In the genomic region with DNA sequence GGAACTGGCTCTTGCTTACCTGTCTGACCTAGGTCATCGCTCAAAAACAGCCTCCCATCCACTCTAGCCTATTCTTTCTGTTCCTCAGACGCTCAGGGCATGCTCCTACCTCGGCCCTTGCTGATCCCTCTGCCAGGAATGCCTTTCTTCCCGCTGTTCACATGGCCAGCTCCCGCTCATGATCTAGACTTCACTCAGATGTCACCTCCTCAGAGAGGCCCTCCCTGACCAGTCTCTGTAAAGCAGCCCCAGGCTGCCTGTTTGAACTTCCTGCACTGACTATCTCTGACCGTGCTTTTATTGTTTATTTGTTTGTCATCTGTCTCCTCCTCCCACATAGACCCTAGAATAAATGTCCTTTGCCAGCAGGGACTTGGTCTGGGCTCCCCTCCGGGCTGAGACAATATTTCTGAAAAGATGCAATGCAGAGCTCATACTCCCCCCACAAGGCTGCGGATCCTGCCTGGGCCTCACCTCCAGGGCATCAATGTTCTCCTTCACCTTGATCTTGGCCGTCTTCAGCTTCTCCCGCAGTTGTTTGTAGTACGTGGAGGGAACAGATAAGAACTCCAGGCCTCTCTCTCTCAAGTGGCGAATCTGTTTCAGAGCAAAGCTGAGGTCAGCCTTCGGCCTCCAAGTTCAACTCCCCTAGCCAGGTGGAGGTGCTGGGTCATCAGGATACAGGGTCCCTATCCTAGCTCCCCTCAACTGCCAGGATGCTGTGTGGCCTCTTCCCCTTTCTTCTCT, we compare ENCODE assay signal across 18 cellular contexts. TPM values are rescaled to one million over a fixed set of nuclear protein-coding genes. Genes with fewer than 3 reads are reported as not detected.
A peak's percentile ranks its signal among the peaks of the same experiment; 100 is the strongest.
DNase-seq lines count a peak whose midpoint lies in the region; ATAC-seq and TF ChIP-seq lines count a peak whose summit lies in the region.
"Had no signal": no experiment of that assay in that cellular context is flagged by ENCODE, and none has a peak within 500 bp of the region (broad histone marks: within the 10 kb centered on the region; RNA-seq: fewer than 3 reads in every experiment).

No MANE protein-coding gene starts in this region.

- no peak overlapping the region for H2BK5ac ChIP-seq in neuronal stem cell (ENCODE audit: low read length)

- H3K4me2 ChIP-seq in hepatocyte (peak overlapping the region; percentile 4), neuronal stem cell (ENCODE audit: insufficient read depth, low read length, poor library complexity, severe bottlenecking) (no peak overlapping the region)

- no peaks in the 10 kb centered on the region for H3K9me3 Mint-ChIP-seq in CD4-positive, CD25-positive, alpha-beta regulatory T cell
- H3K9me3 Mint-ChIP-seq in activated CD8-positive, alpha-beta memory T cell treated with anti-CD3 and anti-CD28 coated beads, Interleukin-2, amount 10 ng/mL, durations not matched to agents 7 days and 5 days (ENCODE audit: low read depth), result no peaks in the 10 kb centered on the region
- H3K9me3 Mint-ChIP-seq: CD8-positive, alpha-beta T cell had no signal

- no peaks in the 10 kb centered on the region for H3K27me3 Mint-ChIP-seq in CD4-positive, CD25-positive, alpha-beta regulatory T cell
- H3K27me3 Mint-ChIP-seq in activated CD8-positive, alpha-beta memory T cell treated with anti-CD3 and anti-CD28 coated beads, Interleukin-2, amount 10 ng/mL, durations not matched to agents 7 days and 5 days, result no peaks in the 10 kb centered on the region

- POLR2A ChIA-PET in HEK293 (lab: Yijun Ruan, JAX), result interaction anchor here (0.6 to 1.8 kb wide), 4 partner anchors 10 to 263 kb away, joined by 3 to 7 read pairs (median 4); partner anchors contain the start of genes HPD and PSMD9

- no peaks in the 10 kb centered on the region for H3K79me2 ChIP-seq in hepatocyte

- H3K9ac ChIP-seq in neuronal stem cell (ENCODE audit: low read depth, low read length, poor library complexity) (no peak overlapping the region), colonic mucosa (ENCODE audit: low read depth in 2 of 2, low read length in 2 of 2) (no peak overlapping the region)
- H3K9ac ChIP-seq: GM23248 had no signal

- no peaks in the 10 kb centered on the region for H3K9me3 ChIP-seq in CD4-positive, CD25-positive, alpha-beta regulatory T cell (ENCODE audit: control insufficient read depth in 2 of 2, low read length in 2 of 2)
- no peaks in the 10 kb centered on the region for H3K9me3 ChIP-seq in HEK293 (ENCODE audit: control insufficient read depth, insufficient read depth, low read depth, low read length)
- no peaks in the 10 kb centered on the region for H3K9me3 ChIP-seq in hepatocyte (ENCODE audit: low read depth)
- peaks cover 0 to 1% of the 10 kb centered on the region in 2 donors for H3K9me3 ChIP-seq in neuronal stem cell (replicated peaks in 1 of 2; ENCODE audit: control insufficient read depth in 2 of 2, insufficient read depth in 1 of 2, low read depth in 1 of 2, low read length in 2 of 2)
- H3K9me3 ChIP-seq in colonic mucosa, result no peaks in the 10 kb centered on the region
- no peaks in the 10 kb centered on the region for H3K9me3 ChIP-seq in stomach
- H3K9me3 ChIP-seq: BE2C had no signal

- ATAC-seq in CD4-positive, CD25-positive, alpha-beta regulatory T cell (ENCODE audit: low read depth in 2 of 2), result no peak
- no peak for ATAC-seq in GM21825 (IDR thresholded peaks at IDR 0.05; ENCODE audit: unreplicated experiment)
- no peak for ATAC-seq in activated CD8-positive, alpha-beta memory T cell treated with anti-CD3 and anti-CD28 coated beads, Interleukin-2, amount 10 ng/mL, durations not matched to agents 7 days and 5 days
- ATAC-seq: CD8-positive, alpha-beta T cell had no signal

- intact Hi-C loops in colonic mucosa (cut with DNase I), result no loop called here
- intact Hi-C loops in stomach (cut with DNase I; ENCODE audit: low total_unique reads), result no loop called here

- peaks cover 16% of the 10 kb centered on the region for H3K4me1 ChIP-seq in CD4-positive, CD25-positive, alpha-beta regulatory T cell (ENCODE audit: control insufficient read depth, insufficient read depth, low read length, poor library complexity, severe bottlenecking)
- peaks cover 5% of the 10 kb centered on the region; the same call in 1 of the 2 replicates for H3K4me1 ChIP-seq in HEK293 (ENCODE audit: control insufficient read depth, insufficient read depth, low read length)
- H3K4me1 ChIP-seq in hepatocyte (ENCODE audit: insufficient read depth), result peaks cover 6% of the 10 kb centered on the region
- peaks cover 0 to 2% of the 10 kb centered on the region in 2 donors for H3K4me1 ChIP-seq in neuronal stem cell (ENCODE audit: control insufficient read depth in 2 of 2, insufficient read depth in 1 of 2, low read depth in 1 of 2, low read length in 2 of 2)
- no peaks in the 10 kb centered on the region for H3K4me1 ChIP-seq in colonic mucosa
- peaks cover 4 to 22% (median 15%) of the 10 kb centered on the region in 4 donors for H3K4me1 ChIP-seq in stomach
- H3K4me1 ChIP-seq: BE2C had no signal

- peaks cover 0 to 16% (median 10%) of the 10 kb centered on the region in 4 donors for H3K4me1 Mint-ChIP-seq in CD4-positive, CD25-positive, alpha-beta regulatory T cell
- peaks cover 19% of the 10 kb centered on the region for H3K4me1 Mint-ChIP-seq in activated CD8-positive, alpha-beta memory T cell treated with anti-CD3 and anti-CD28 coated beads, Interleukin-2, amount 10 ng/mL, durations not matched to agents 7 days and 5 days

- CTCF ChIA-PET in HEK293 (lab: Yijun Ruan, JAX), result interaction anchor here (0.6 to 2.3 kb wide), 5 partner anchors 31 to 292 kb away, joined by 3 to 10 read pairs (median 3); no protein-coding TSS in a partner anchor
- CTCF ChIA-PET in activated CD8-positive, alpha-beta memory T cell treated with anti-CD3 and anti-CD28 coated beads, Interleukin-2, amount 10 ng/mL, durations not matched to agents 7 days and 5 days (lab: Charles Lee), result interaction anchor here (1.3 to 4.8 kb wide), 2 partner anchors 45 to 49 kb away, joined by 4 to 16 read pairs; partner anchors contain the start of gene PSMD9

- H3K27ac Mint-ChIP-seq in CD4-positive, CD25-positive, alpha-beta regulatory T cell, result peak overlapping the region in 2 of 3 donors; percentile 20 to 55
- no peak overlapping the region for H3K27ac Mint-ChIP-seq in activated CD8-positive, alpha-beta memory T cell treated with anti-CD3 and anti-CD28 coated beads, Interleukin-2, amount 10 ng/mL, durations not matched to agents 7 days and 5 days
- H3K27ac Mint-ChIP-seq: CD8-positive, alpha-beta T cell had no signal

- H2AFZ ChIP-seq in hepatocyte, result peak overlapping the region; percentile 5
- H2AFZ ChIP-seq in neuronal stem cell (ENCODE audit: low read length), result no peak overlapping the region
- H2AFZ ChIP-seq: GM23248 had no signal

- H3K4ac ChIP-seq in neuronal stem cell (ENCODE audit: low read length), result no peak overlapping the region

- no peak for DNase-seq in CD4-positive, CD25-positive, alpha-beta regulatory T cell
- DNase-seq in hepatocyte (ENCODE audit: low spot score) (no peak), neuronal stem cell (ENCODE audit: low spot score) (no peak), colonic mucosa (no peak), stomach (no peak)
- DNase-seq in activated CD8-positive, alpha-beta memory T cell treated with anti-CD3 and anti-CD28 coated beads, Interleukin-2, amount 10 ng/mL, durations not matched to agents 7 days and 5 days, result no peak
- DNase-seq: BE2C; CD8-positive, alpha-beta T cell; DMS79; GM23248; NCI-H1417 treated with DMSO at 0.1 percent for 48 hours; NCI-H2029; NCI-H2171; NCI-H446; RPMI8226 had no signal

- no peaks in the 10 kb centered on the region for H3K79me1 ChIP-seq in neuronal stem cell (ENCODE audit: low read depth, low read length)

- H3K36me3 Mint-ChIP-seq in CD4-positive, CD25-positive, alpha-beta regulatory T cell, result no peaks in the 10 kb centered on the region
- H3K36me3 Mint-ChIP-seq in activated CD8-positive, alpha-beta memory T cell treated with anti-CD3 and anti-CD28 coated beads, Interleukin-2, amount 10 ng/mL, durations not matched to agents 7 days and 5 days, result no peaks in the 10 kb centered on the region

- no peaks in the 10 kb centered on the region for H3K36me3 ChIP-seq in CD4-positive, CD25-positive, alpha-beta regulatory T cell (ENCODE audit: control insufficient read depth, insufficient read depth, low read length)
- no peaks in the 10 kb centered on the region for H3K36me3 ChIP-seq in HEK293 (ENCODE audit: control insufficient read depth in 2 of 2, insufficient read depth in 1 of 2, low read length in 2 of 2)
- H3K36me3 ChIP-seq in hepatocyte (replicated peaks; ENCODE audit: insufficient read depth, low read depth), result no peaks in the 10 kb centered on the region
- no peaks in the 10 kb centered on the region for H3K36me3 ChIP-seq in neuronal stem cell (replicated peaks in 1 of 2; ENCODE audit: control insufficient read depth in 2 of 2, insufficient read depth in 2 of 2, low read length in 2 of 2)
- no peaks in the 10 kb centered on the region for H3K36me3 ChIP-seq in colonic mucosa
- H3K36me3 ChIP-seq in stomach, result no peaks in the 10 kb centered on the region
- H3K36me3 ChIP-seq: BE2C had no signal

- H3K27ac ChIP-seq in CD4-positive, CD25-positive, alpha-beta regulatory T cell (ENCODE audit: insufficient read depth, low read length, poor library complexity, severe bottlenecking), result no peak overlapping the region
- H3K27ac ChIP-seq in HEK293 (ENCODE audit: extremely low read depth, low read depth, low read length), result no peak overlapping the region
- H3K27ac ChIP-seq in hepatocyte, result peak overlapping the region; percentile 58
- H3K27ac ChIP-seq in neuronal stem cell (replicated peaks; ENCODE audit: low read length), result no peak overlapping the region
- H3K27ac ChIP-seq in colonic mucosa, result no peak overlapping the region
- H3K27ac ChIP-seq in stomach, result no peak overlapping the region
- H3K27ac ChIP-seq: GM23248 had no signal

- H4K91ac ChIP-seq in neuronal stem cell (ENCODE audit: low read depth, low read length, poor library complexity), result no peak overlapping the region

- WGBS in hepatocyte (ENCODE audit: low lambda C conversion rate, missing lambda C conversion rate), result 33% methylated on average over 13 of the region's 13 CpGs
- no CpG with 5 or more reads among the region's 13 CpGs for WGBS in neuronal stem cell (ENCODE audit: extremely low coverage in 2 of 2, insufficient read length in 2 of 2, insufficient replicate concordance in 1 of 2), 2 donors
- 37 to 69% (median 49%) methylated on average over 13 of the region's 13 CpGs for WGBS in stomach, 5 donors

- H3K27me3 ChIP-seq in CD4-positive, CD25-positive, alpha-beta regulatory T cell (ENCODE audit: control insufficient read depth, insufficient read depth, low read length), result no peaks in the 10 kb centered on the region
- H3K27me3 ChIP-seq in hepatocyte (no peaks in the 10 kb centered on the region), neuronal stem cell (ENCODE audit: control insufficient read depth in 3 of 3, insufficient read depth in 3 of 3, low read depth in 1 of 3, low read length in 3 of 3) (no peaks in the 10 kb centered on the region), colonic mucosa (no peaks in the 10 kb centered on the region), stomach (no peaks in the 10 kb centered on the region)
- H3K27me3 ChIP-seq: BE2C had no signal

- H3K14ac ChIP-seq in neuronal stem cell (ENCODE audit: low read length), result no peak overlapping the region

- no peak overlapping the region for H3K23ac ChIP-seq in neuronal stem cell (ENCODE audit: low read depth, low read length, poor library complexity)

- TF ChIP-seq CTCF in HEK293 (tag by site-specific recombination; IDR thresholded peaks at IDR 0.05) (no peak), hepatocyte (IDR thresholded peaks at IDR 0.05; ENCODE audit: poor library complexity) (no peak), colonic mucosa (IDR thresholded peaks at IDR 0.05) (no peak), stomach (IDR thresholded peaks at IDR 0.05) (no peak)

- H3K9me2 ChIP-seq in hepatocyte (replicated peaks; ENCODE audit: insufficient read depth), result no peaks in the 10 kb centered on the region

- TF ChIP-seq POLR2A in stomach (IDR thresholded peaks at IDR 0.05), result no peak

- H2AK5ac ChIP-seq in neuronal stem cell (ENCODE audit: low read depth, low read length), result no peak overlapping the region

- H2BK15ac ChIP-seq in neuronal stem cell (ENCODE audit: low read length), result no peak overlapping the region

- no peak overlapping the region for H4K8ac ChIP-seq in neuronal stem cell (ENCODE audit: low read depth, low read length)

- H2BK120ac ChIP-seq in neuronal stem cell (ENCODE audit: low read depth, low read length), result no peak overlapping the region

- H3K4me3 ChIP-seq in CD4-positive, CD25-positive, alpha-beta regulatory T cell (ENCODE audit: low read depth, low read length), result no peak overlapping the region
- no peak overlapping the region for H3K4me3 ChIP-seq in HEK293 (ENCODE audit: low read depth, low read length)
- no peak overlapping the region for H3K4me3 ChIP-seq in hepatocyte
- H3K4me3 ChIP-seq in neuronal stem cell (ENCODE audit: low read length in 2 of 2), result no peak overlapping the region
- no peak overlapping the region for H3K4me3 ChIP-seq in colonic mucosa
- no peak overlapping the region for H3K4me3 ChIP-seq in stomach
- H3K4me3 ChIP-seq: GM23248 had no signal

- H3K18ac ChIP-seq in neuronal stem cell (ENCODE audit: low read length), result peak overlapping the region; percentile 56

- no peak for TF ChIP-seq EP300 in stomach (IDR thresholded peaks at IDR 0.05)

- no peaks in the 10 kb centered on the region for H4K20me1 ChIP-seq in hepatocyte (ENCODE audit: insufficient read depth, poor library complexity, severe bottlenecking)

- peak overlapping the region in 2 of 4 donors; percentile 76 to 78 for H3K4me3 Mint-ChIP-seq in CD4-positive, CD25-positive, alpha-beta regulatory T cell
- no peak overlapping the region for H3K4me3 Mint-ChIP-seq in activated CD8-positive, alpha-beta memory T cell treated with anti-CD3 and anti-CD28 coated beads, Interleukin-2, amount 10 ng/mL, durations not matched to agents 7 days and 5 days
- H3K4me3 Mint-ChIP-seq: CD8-positive, alpha-beta T cell had no signal

- H2BK12ac ChIP-seq in neuronal stem cell (ENCODE audit: low read length), result no peak overlapping the region

RNA-seq across cellular contexts. Expression of gene HPD, which starts 15.2 kb away (rescaled TPM):
- total RNA-seq in CD4-positive, CD25-positive, alpha-beta regulatory T cell, result not detected
- polyA plus RNA-seq in CD4-positive, CD25-positive, alpha-beta regulatory T cell, result not detected
- total RNA-seq in hepatocyte (35.8 and 39.2 TPM in 2 replicates), colonic mucosa (under 1 TPM; 0.27 to 0.91 TPM), stomach (under 1 TPM in 1 of 5 donors, not detected in 4; 0.73 TPM)
- polyA plus RNA-seq in hepatocyte (9.2 and 20.9 TPM in 2 replicates), stomach (1 to 10 TPM in 1 of 3 donors, under 1 TPM in 1, not detected in 1; 0.40 to 3.1 TPM)
- polyA plus RNA-seq in neuronal stem cell (2013, experiment 1 of 2), result 0.13 TPM
- 0.18 TPM for polyA plus RNA-seq in neuronal stem cell (2013, experiment 2 of 2)
- not detected for total RNA-seq in activated CD8-positive, alpha-beta memory T cell treated with anti-CD3 and anti-CD28 coated beads, Interleukin-2, amount 10 ng/mL, durations not matched to agents 7 days and 5 days
- total RNA-seq: CD8-positive, alpha-beta T cell; GM23248; HT-29 had no signal
- polyA plus RNA-seq: GM23248 had no signal

RNA-seq across cellular contexts. Expression of gene SETD1B, which starts 39.6 kb away (rescaled TPM):
- 118 TPM for total RNA-seq in CD4-positive, CD25-positive, alpha-beta regulatory T cell
- polyA plus RNA-seq in CD4-positive, CD25-positive, alpha-beta regulatory T cell, result 1 to 10 TPM; 1.2 to 2.0 (median 1.5) TPM
- total RNA-seq in hepatocyte (2.7 and 3.8 TPM in 2 replicates), colonic mucosa (10 to 100 TPM; 20.4 to 25.4 TPM), stomach (10 to 100 TPM in 3 of 5 donors, 1 to 10 TPM in 2; 7.2 to 27.5 (median 11.7) TPM)
- polyA plus RNA-seq in hepatocyte (2.5 and 2.7 TPM in 2 replicates), stomach (1 to 10 TPM; 3.2 to 5.4 (median 5.3) TPM)
- polyA plus RNA-seq in neuronal stem cell (2013, experiment 1 of 2), result 6.1 TPM
- 6.2 TPM for polyA plus RNA-seq in neuronal stem cell (2013, experiment 2 of 2)
- 10 to 100 TPM; 33.7 to 35.9 TPM for total RNA-seq in activated CD8-positive, alpha-beta memory T cell treated with anti-CD3 and anti-CD28 coated beads, Interleukin-2, amount 10 ng/mL, durations not matched to agents 7 days and 5 days

RNA-seq across cellular contexts. Expression of gene PSMD9, which starts 45.2 kb away (rescaled TPM):
- 52.9 TPM for total RNA-seq in CD4-positive, CD25-positive, alpha-beta regulatory T cell
- polyA plus RNA-seq in CD4-positive, CD25-positive, alpha-beta regulatory T cell, result 100 to 1,000 TPM in 1 of 4 donors, 10 to 100 TPM in 3; 75.2 to 106 (median 90.9) TPM
- 61.4 and 106 TPM in 2 replicates for total RNA-seq in hepatocyte
- 105 and 114 TPM in 2 replicates for polyA plus RNA-seq in hepatocyte
- polyA plus RNA-seq in neuronal stem cell (2013, experiment 1 of 2), result 28.5 TPM
- 27.3 TPM for polyA plus RNA-seq in neuronal stem cell (2013, experiment 2 of 2)
- 10 to 100 TPM; 61.9 to 63.5 TPM for total RNA-seq in activated CD8-positive, alpha-beta memory T cell treated with anti-CD3 and anti-CD28 coated beads, Interleukin-2, amount 10 ng/mL, durations not matched to agents 7 days and 5 days
- total RNA-seq in colonic mucosa, result 10 to 100 TPM; 46.1 to 68.3 TPM
- total RNA-seq in stomach, result 10 to 100 TPM in 3 of 5 donors, 1 to 10 TPM in 2; 2.9 to 38.8 (median 14.0) TPM
- polyA plus RNA-seq in stomach, result 10 to 100 TPM; 44.1 to 97.3 (median 85.5) TPM

RNA-seq across cellular contexts. Expression of gene RHOF, which starts 49.9 kb away (rescaled TPM):
- total RNA-seq in CD4-positive, CD25-positive, alpha-beta regulatory T cell, result 149 TPM
- 100 to 1,000 TPM in 1 of 4 donors, 10 to 100 TPM in 3; 80.4 to 100 (median 92.0) TPM for polyA plus RNA-seq in CD4-positive, CD25-positive, alpha-beta regulatory T cell
- total RNA-seq in hepatocyte (38.7 and 45.3 TPM in 2 replicates), colonic mucosa (10 to 100 TPM; 58.0 to 74.5 TPM), stomach (100 to 1,000 TPM in 1 of 5 donors, 10 to 100 TPM in 3, 1 to 10 TPM in 1; 8.0 to 105 (median 29.5) TPM)
- polyA plus RNA-seq in hepatocyte (40.4 and 43.6 TPM in 2 replicates), stomach (10 to 100 TPM in 2 of 3 donors, 1 to 10 TPM in 1; 3.2 to 36.4 (median 13.6) TPM)
- 16.5 TPM for polyA plus RNA-seq in neuronal stem cell (2013, experiment 1 of 2)
- polyA plus RNA-seq in neuronal stem cell (2013, experiment 2 of 2), result 15.5 TPM
- 100 to 1,000 TPM; 114 to 137 TPM for total RNA-seq in activated CD8-positive, alpha-beta memory T cell treated with anti-CD3 and anti-CD28 coated beads, Interleukin-2, amount 10 ng/mL, durations not matched to agents 7 days and 5 days

Comparison
In these comparisons a context has a peak if more than half of its experiments do, and no peak if none do; other contexts are left out.
1. RNA of gene HPD, which starts 15.2 kb away (total RNA-seq): 35.8 to 39.2 TPM in hepatocyte; 0.27 to 0.91 TPM in colonic mucosa, not detected in CD4-positive, CD25-positive, alpha-beta regulatory T cell (single experiment), not detected in activated CD8-positive, alpha-beta memory T cell treated with anti-CD3 and anti-CD28 coated beads, Interleukin-2, amount 10 ng/mL, durations not matched to agents 7 days and 5 days and 0.73 TPM in stomach; every median in the first group is over 10 times any median in the second.